Comparison of ENCODE assay signal across 8 cellular contexts in genomic region chrX:17788439-17788838, GRCh38. TPM values are rescaled to one million over a fixed set of nuclear protein-coding genes. Genes with fewer than 3 reads are reported as not detected.
A peak's percentile ranks its signal among the peaks of the same experiment; 100 is the strongest.
DNase-seq lines count a peak whose midpoint lies in the region; ATAC-seq and TF ChIP-seq lines count a peak whose summit lies in the region.

No MANE protein-coding gene starts in this region.

- no peaks in the 10 kb centered on the region for H3K9me3 Mint-ChIP-seq in activated CD8-positive, alpha-beta T cell treated with anti-CD3 and anti-CD28 coated beads, Interleukin-2, amount 10 ng/mL, durations not matched to agents 7 days and 5 days (ENCODE audit: insufficient read depth)
- H3K9me3 Mint-ChIP-seq in nephron progenitor cell = peaks cover 37% of the 10 kb centered on the region

- H3K4me3 ChIP-seq in GM06990 (replicated peaks; ENCODE audit: low read depth, low read length) = no peak overlapping the region
- H3K4me3 ChIP-seq in epithelial cell of proximal tubule (ENCODE audit: low read depth, low read length) = no peak overlapping the region

- no peak overlapping the region for H3K27ac Mint-ChIP-seq in activated CD8-positive, alpha-beta T cell treated with anti-CD3 and anti-CD28 coated beads, Interleukin-2, amount 10 ng/mL, durations not matched to agents 7 days and 5 days
- no peak overlapping the region for H3K27ac Mint-ChIP-seq in nephron progenitor cell

- TF ChIP-seq CTCF in 22Rv1 (IDR thresholded peaks at IDR 0.05) = peak; percentile 71
- peak; percentile 82 for TF ChIP-seq CTCF in GM06990 (IDR thresholded peaks at IDR 0.05; ENCODE audit: insufficient read depth, low read length, poor library complexity, severe bottlenecking)
- TF ChIP-seq CTCF in epithelial cell of proximal tubule (conservative IDR thresholded peaks at IDR 0.05; ENCODE audit: low read depth, low read length) = peak; percentile 77
- TF ChIP-seq CTCF in nephron progenitor cell (IDR thresholded peaks at IDR 0.05) = peak; percentile 53

- H3K4me1 Mint-ChIP-seq in activated CD8-positive, alpha-beta T cell treated with anti-CD3 and anti-CD28 coated beads, Interleukin-2, amount 10 ng/mL, durations not matched to agents 7 days and 5 days (ENCODE audit: low read depth) = no peaks in the 10 kb centered on the region
- H3K4me1 Mint-ChIP-seq in nephron progenitor cell = peaks cover 5% of the 10 kb centered on the region

- H3K27ac ChIP-seq in 22Rv1 = no peak overlapping the region

- POLR2A ChIA-PET in activated CD8-positive, alpha-beta T cell treated with anti-CD3 and anti-CD28 coated beads, Interleukin-2, amount 10 ng/mL, durations not matched to agents 7 days and 5 days (lab: Charles Lee) = no interaction called here

- DNase-seq in GM06990 (ENCODE audit: extremely low read depth, insufficient read length) = no peak
- peak; percentile 65 for DNase-seq in NCI-H2107 treated with DMSO at 0.1 percent for 48 hours (lab: John Stamatoyannopoulos, UW; ENCODE audit: unreplicated experiment)
- peak; percentile 36 for DNase-seq in activated CD8-positive, alpha-beta T cell treated with anti-CD3 and anti-CD28 coated beads, Interleukin-2, amount 10 ng/mL, durations not matched to agents 7 days and 5 days
- DNase-seq in epithelial cell of proximal tubule (ENCODE audit: low read depth) = no peak
- DNase-seq in nephron progenitor cell = peak; percentile 30
- DNase-seq in epidermal melanocyte (ENCODE audit: insufficient read length, low spot score) = no peak

- CTCF ChIA-PET in activated CD8-positive, alpha-beta T cell treated with anti-CD3 and anti-CD28 coated beads, Interleukin-2, amount 10 ng/mL, durations not matched to agents 7 days and 5 days (lab: Charles Lee) = interaction anchor here (0.7 to 1.7 kb wide), 2 partner anchors 9 to 564 kb away, joined by 4 to 7 read pairs; no protein-coding TSS in a partner anchor

- H3K27me3 ChIP-seq in GM06990 (replicated peaks; ENCODE audit: control insufficient read depth, insufficient read depth, low read length) = no peaks in the 10 kb centered on the region

- no peaks in the 10 kb centered on the region for H3K36me3 ChIP-seq in GM06990 (ENCODE audit: control insufficient read depth, insufficient read depth, low read length)

- H3K27me3 Mint-ChIP-seq in activated CD8-positive, alpha-beta T cell treated with anti-CD3 and anti-CD28 coated beads, Interleukin-2, amount 10 ng/mL, durations not matched to agents 7 days and 5 days (ENCODE audit: low read depth) = peaks cover 2% of the 10 kb centered on the region
- H3K27me3 Mint-ChIP-seq in nephron progenitor cell (ENCODE audit: low read depth, poor library complexity) = peaks cover 20% of the 10 kb centered on the region

- ATAC-seq in activated CD8-positive, alpha-beta T cell treated with anti-CD3 and anti-CD28 coated beads, Interleukin-2, amount 10 ng/mL, durations not matched to agents 7 days and 5 days = no peak
- no peak for ATAC-seq in HG03135 (IDR thresholded peaks at IDR 0.05; ENCODE audit: unreplicated experiment)

- no peak overlapping the region for H3K4me3 Mint-ChIP-seq in activated CD8-positive, alpha-beta T cell treated with anti-CD3 and anti-CD28 coated beads, Interleukin-2, amount 10 ng/mL, durations not matched to agents 7 days and 5 days
- H3K4me3 Mint-ChIP-seq in nephron progenitor cell = no peak overlapping the region

- H3K36me3 Mint-ChIP-seq in activated CD8-positive, alpha-beta T cell treated with anti-CD3 and anti-CD28 coated beads, Interleukin-2, amount 10 ng/mL, durations not matched to agents 7 days and 5 days (ENCODE audit: low read depth) = no peaks in the 10 kb centered on the region
- H3K36me3 Mint-ChIP-seq in nephron progenitor cell (ENCODE audit: low read depth) = no peaks in the 10 kb centered on the region

RNA-seq across cellular contexts. Expression of gene SCML1, which starts 51.1 kb away (rescaled TPM):
- total RNA-seq in activated CD8-positive, alpha-beta T cell treated with anti-CD3 and anti-CD28 coated beads, Interleukin-2, amount 10 ng/mL, durations not matched to agents 7 days and 5 days = 1 to 10 TPM; 5.7 to 6.1 TPM
- total RNA-seq in epithelial cell of proximal tubule = 4.4 and 6.8 TPM in 2 replicates

Comparison
In these comparisons a context has a peak if more than half of its experiments do, and no peak if none do; other contexts are left out.
1. DNase-seq: peak in NCI-H2107 treated with DMSO at 0.1 percent for 48 hours (single experiment), activated CD8-positive, alpha-beta T cell treated with anti-CD3 and anti-CD28 coated beads, Interleukin-2, amount 10 ng/mL, durations not matched to agents 7 days and 5 days (single experiment) and nephron progenitor cell (single experiment); none in GM06990 (single experiment), epithelial cell of proximal tubule (single experiment) and epidermal melanocyte (single experiment).
2. Peak in every context shown above with its lines, with median percentiles within 50 percentile points of each other: CTCF ChIP-seq.